ENCODE assay signal across 1 cellular context in the genomic region with DNA sequence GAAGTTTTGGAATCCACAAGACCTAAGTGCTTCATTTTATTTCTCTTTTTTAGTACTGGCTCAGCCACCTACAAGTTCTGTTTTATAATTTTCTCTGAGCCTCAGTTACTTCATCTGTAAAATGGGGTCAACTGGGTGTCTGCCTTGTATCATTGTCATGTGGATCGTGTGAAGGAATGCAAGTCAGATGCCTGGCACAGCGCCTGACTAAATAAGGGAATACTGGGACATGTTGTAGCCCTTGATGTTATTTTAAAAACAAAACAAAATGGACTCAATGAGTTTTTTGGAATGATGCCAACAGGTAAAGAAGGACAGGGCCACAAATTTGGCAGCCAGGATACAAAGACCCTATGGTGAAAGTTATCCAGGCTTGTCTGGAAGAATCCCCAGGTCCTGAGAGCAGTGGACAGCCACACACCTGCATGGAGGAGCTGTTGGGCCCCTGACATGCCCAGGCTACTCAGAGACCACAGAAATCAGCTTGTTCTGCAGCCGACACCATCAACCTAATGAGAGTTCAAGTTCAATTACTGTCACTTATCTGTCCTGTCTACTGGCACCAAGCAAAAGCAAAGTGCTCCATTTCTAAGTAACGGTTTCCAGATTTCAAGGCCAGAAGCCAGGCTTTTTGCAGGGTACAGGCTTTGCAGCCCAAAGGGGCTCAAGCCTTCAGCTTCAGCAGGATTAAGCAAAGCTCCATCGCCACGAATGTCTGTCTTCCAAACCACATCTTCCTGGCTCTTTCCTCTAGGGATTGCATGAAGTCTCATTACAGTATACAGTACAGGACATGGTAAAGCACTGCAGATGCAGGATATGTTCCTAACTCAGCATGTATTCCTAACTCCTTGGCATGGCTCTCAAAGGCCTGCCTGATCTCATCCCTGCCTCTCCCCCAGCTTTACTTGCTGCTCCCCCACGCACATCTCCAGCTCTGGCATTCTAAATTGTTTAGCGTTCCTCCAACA.
TF ChIP-seq lines count a peak whose summit lies in the region.

No MANE protein-coding gene starts in this region.

TF ChIP-seq in SK-N-SH, 30 proteins besides CTCF, POLR2A, EP300 and RAD21 (continued from another document):
- TF ChIP-seq GATA2 (CRISPR knock-in tag; IDR thresholded peaks at IDR 0.05) = peak; percentile 14; the same call in 1 of the 2 replicates
- no peak for TF ChIP-seq FOSL2 (IDR thresholded peaks at IDR 0.05; ENCODE audit: borderline replicate concordance, low read depth)
- TF ChIP-seq, protein P1, sequence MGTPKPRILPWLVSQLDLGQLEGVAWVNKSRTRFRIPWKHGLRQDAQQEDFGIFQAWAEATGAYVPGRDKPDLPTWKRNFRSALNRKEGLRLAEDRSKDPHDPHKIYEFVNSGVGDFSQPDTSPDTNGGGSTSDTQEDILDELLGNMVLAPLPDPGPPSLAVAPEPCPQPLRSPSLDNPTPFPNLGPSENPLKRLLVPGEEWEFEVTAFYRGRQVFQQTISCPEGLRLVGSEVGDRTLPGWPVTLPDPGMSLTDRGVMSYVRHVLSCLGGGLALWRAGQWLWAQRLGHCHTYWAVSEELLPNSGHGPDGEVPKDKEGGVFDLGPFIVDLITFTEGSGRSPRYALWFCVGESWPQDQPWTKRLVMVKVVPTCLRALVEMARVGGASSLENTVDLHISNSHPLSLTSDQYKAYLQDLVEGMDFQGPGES (IDR thresholded peaks at IDR 0.05; ENCODE audit: low read depth, low read length) = no peak
- no peak for TF ChIP-seq MEF2A (IDR thresholded peaks at IDR 0.05; ENCODE audit: borderline replicate concordance, low read depth)
- peak; percentile 57 for TF ChIP-seq TCF12 (IDR thresholded peaks at IDR 0.05)
- TF ChIP-seq, protein P2, sequence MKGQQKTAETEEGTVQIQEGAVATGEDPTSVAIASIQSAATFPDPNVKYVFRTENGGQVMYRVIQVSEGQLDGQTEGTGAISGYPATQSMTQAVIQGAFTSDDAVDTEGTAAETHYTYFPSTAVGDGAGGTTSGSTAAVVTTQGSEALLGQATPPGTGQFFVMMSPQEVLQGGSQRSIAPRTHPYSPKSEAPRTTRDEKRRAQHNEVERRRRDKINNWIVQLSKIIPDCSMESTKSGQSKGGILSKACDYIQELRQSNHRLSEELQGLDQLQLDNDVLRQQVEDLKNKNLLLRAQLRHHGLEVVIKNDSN (IDR thresholded peaks at IDR 0.05; ENCODE audit: borderline replicate concordance, low read depth) = no peak
- TF ChIP-seq FOXJ3 (CRISPR knock-in tag; IDR thresholded peaks at IDR 0.05) = peak; percentile 74; the same call in 1 of the 2 replicates
- no peak for TF ChIP-seq NRF1 (IDR thresholded peaks at IDR 0.05; ENCODE audit: low read depth, low read length)
- TF ChIP-seq YY1 (IDR thresholded peaks at IDR 0.05; ENCODE audit: low read depth) = no peak
- TF ChIP-seq POLR2AphosphoS5 (IDR thresholded peaks at IDR 0.05; ENCODE audit: low read depth, low read length) = 0 out of 2 replicates have a peak, but pooled peaks have one; percentile 3
- no peak for TF ChIP-seq JUND (IDR thresholded peaks at IDR 0.05)
- peak; percentile 42 for TF ChIP-seq NFIC (IDR thresholded peaks at IDR 0.05; ENCODE audit: borderline replicate concordance)
- peak; percentile 45 for TF ChIP-seq CHD2 (IDR thresholded peaks at IDR 0.05; ENCODE audit: low read length, partially characterized antibody)
- no peak for TF ChIP-seq MXI1 (IDR thresholded peaks at IDR 0.05; ENCODE audit: low read depth, low read length)
- TF ChIP-seq SIN3A (IDR thresholded peaks at IDR 0.05; ENCODE audit: borderline replicate concordance, low read depth, low read length) = no peak
- TF ChIP-seq GABPA (IDR thresholded peaks at IDR 0.05; ENCODE audit: low read depth) = no peak
- no peak for TF ChIP-seq TAF1 (IDR thresholded peaks at IDR 0.05; ENCODE audit: borderline replicate concordance, low read depth, low read length)
- TF ChIP-seq RXRA (IDR thresholded peaks at IDR 0.05; ENCODE audit: borderline replicate concordance, low read depth) = no peak
- TF ChIP-seq, protein P3, sequence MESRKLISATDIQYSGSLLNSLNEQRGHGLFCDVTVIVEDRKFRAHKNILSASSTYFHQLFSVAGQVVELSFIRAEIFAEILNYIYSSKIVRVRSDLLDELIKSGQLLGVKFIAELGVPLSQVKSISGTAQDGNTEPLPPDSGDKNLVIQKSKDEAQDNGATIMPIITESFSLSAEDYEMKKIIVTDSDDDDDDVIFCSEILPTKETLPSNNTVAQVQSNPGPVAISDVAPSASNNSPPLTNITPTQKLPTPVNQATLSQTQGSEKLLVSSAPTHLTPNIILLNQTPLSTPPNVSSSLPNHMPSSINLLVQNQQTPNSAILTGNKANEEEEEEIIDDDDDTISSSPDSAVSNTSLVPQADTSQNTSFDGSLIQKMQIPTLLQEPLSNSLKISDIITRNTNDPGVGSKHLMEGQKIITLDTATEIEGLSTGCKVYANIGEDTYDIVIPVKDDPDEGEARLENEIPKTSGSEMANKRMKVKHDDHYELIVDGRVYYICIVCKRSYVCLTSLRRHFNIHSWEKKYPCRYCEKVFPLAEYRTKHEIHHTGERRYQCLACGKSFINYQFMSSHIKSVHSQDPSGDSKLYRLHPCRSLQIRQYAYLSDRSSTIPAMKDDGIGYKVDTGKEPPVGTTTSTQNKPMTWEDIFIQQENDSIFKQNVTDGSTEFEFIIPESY (IDR thresholded peaks at IDR 0.05; ENCODE audit: borderline replicate concordance, low read depth) = no peak
- TF ChIP-seq, protein P4, sequence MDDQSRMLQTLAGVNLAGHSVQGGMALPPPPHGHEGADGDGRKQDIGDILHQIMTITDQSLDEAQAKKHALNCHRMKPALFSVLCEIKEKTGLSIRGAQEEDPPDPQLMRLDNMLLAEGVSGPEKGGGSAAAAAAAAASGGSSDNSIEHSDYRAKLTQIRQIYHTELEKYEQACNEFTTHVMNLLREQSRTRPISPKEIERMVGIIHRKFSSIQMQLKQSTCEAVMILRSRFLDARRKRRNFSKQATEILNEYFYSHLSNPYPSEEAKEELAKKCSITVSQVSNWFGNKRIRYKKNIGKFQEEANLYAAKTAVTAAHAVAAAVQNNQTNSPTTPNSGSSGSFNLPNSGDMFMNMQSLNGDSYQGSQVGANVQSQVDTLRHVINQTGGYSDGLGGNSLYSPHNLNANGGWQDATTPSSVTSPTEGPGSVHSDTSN (IDR thresholded peaks at IDR 0.05) = peak; percentile 69
